8 cellular contexts compared by ENCODE assay signal in the genomic region with DNA sequence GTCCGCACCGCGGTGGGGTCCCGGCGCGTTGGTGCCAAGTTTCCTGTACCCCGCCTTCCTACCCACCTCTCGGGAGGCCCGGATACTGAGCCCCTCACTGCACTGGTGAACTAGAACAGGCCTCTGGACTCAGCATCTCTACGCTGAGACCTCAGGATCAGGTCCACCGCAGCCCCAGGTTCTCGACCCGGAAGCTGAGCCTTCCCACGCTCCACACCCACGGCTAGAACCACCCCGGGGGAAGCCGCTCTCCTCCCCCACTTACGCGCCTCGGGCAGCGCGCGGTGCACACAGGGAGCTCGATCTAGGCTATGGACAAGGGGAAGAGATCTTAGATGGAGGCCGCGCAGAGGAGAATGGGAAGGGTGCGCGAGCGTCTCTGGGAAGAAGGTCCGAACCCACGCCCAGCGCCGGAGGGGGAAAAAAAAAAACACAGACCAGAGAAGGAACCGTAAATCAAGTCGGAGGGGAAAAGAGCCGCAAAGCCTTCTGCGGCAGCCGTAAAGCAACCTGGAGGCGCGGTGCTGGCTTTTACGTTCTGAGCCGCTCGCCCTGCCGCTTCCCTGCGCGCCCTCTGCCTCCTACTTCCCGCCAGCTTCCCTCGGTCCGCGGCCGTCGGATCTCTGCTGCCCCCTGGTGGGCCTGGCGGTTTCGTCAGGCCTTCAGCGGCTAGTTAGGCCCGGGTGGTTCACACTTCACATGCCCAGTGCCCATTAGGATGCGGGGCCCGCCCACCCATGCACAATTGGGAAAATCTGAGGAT. TPM values are rescaled to one million over a fixed set of nuclear protein-coding genes. Genes with fewer than 3 reads are reported as not detected.
DNase-seq lines count a peak whose midpoint lies in the region; ATAC-seq and TF ChIP-seq lines count a peak whose summit lies in the region.

A gene (minus strand): TSS at position 358 of the 763 bp plus-strand sequence. CDS start 16,636 bp downstream, outside the sequence.

- H3K4me1 Mint-ChIP-seq in activated CD4-positive, alpha-beta T cell treated with anti-CD3 and anti-CD28 coated beads for 36 hours = peaks cover 38% of the 10 kb centered on the region

- peak; percentile 92 for TF ChIP-seq POLR2A in GM19099 (IDR thresholded peaks at IDR 0.05; ENCODE audit: extremely low read depth, insufficient read length, low read depth)

- no peaks in the 10 kb centered on the region for H3K27me3 Mint-ChIP-seq in activated CD4-positive, alpha-beta T cell treated with anti-CD3 and anti-CD28 coated beads for 36 hours

- H3K27ac Mint-ChIP-seq in activated CD4-positive, alpha-beta T cell treated with anti-CD3 and anti-CD28 coated beads for 36 hours = peak within 1 kb of the TSS; percentile 98

- POLR2A ChIA-PET in activated CD4-positive, alpha-beta T cell treated with anti-CD3 and anti-CD28 coated beads for 36 hours (lab: Charles Lee) = interaction anchor here (0.6 to 1.1 kb wide), 8 partner anchors 31 to 654 kb away, joined by 3 to 10 read pairs (median 4); a partner anchor contains a TSS

- no peaks in the 10 kb centered on the region for H3K9me3 Mint-ChIP-seq in activated CD4-positive, alpha-beta T cell treated with anti-CD3 and anti-CD28 coated beads for 36 hours (ENCODE audit: low read depth)

- peak within 1 kb of the TSS; percentile 100 for H3K4me3 Mint-ChIP-seq in activated CD4-positive, alpha-beta T cell treated with anti-CD3 and anti-CD28 coated beads for 36 hours

- peak; percentile 99 for DNase-seq in Ammon's horn (ENCODE audit: low spot score)
- DNase-seq in NCI-H510A treated with DMSO at 0.1 percent for 48 hours (lab: John Stamatoyannopoulos, UW) = peak; percentile 96
- peak; percentile 99 for DNase-seq in activated CD4-positive, alpha-beta T cell treated with anti-CD3 and anti-CD28 coated beads for 36 hours
- DNase-seq in kidney glomerular epithelial cell (lab: John Stamatoyannopoulos, UW) = peak; percentile 97
- DNase-seq in stimulated activated CD4-positive, alpha-beta T cell treated with anti-CD3 and anti-CD28 coated beads, Interleukin-1b, Interleukin-23, amount 100 ng/mL, for 24 hours (ENCODE audit: low read depth in 4 of 4, low spot score in 1 of 4) = peak; percentile 95 to 99 (median 97)

- peaks cover 20% of the 10 kb centered on the region for H3K36me3 Mint-ChIP-seq in activated CD4-positive, alpha-beta T cell treated with anti-CD3 and anti-CD28 coated beads for 36 hours (ENCODE audit: low read depth)

- peak within 1 kb of the TSS; percentile 96 for H3K27ac ChIP-seq in cingulate gyrus (ENCODE audit: low read depth, low read length)

- CTCF ChIA-PET in activated CD4-positive, alpha-beta T cell treated with anti-CD3 and anti-CD28 coated beads for 36 hours (lab: Charles Lee) = interaction anchor here (0.5 to 2.4 kb wide), 28 partner anchors 10 to 643 kb away, joined by 3 to 10 read pairs (median 4); no protein-coding TSS in a partner anchor

- ATAC-seq in HG03439 (IDR thresholded peaks at IDR 0.05; ENCODE audit: unreplicated experiment) = peak; percentile 84
- ATAC-seq in activated CD4-positive, alpha-beta T cell treated with anti-CD3 and anti-CD28 coated beads for 36 hours = peak; percentile 93

- intact Hi-C loops in activated CD4-positive, alpha-beta T cell treated with anti-CD3 and anti-CD28 coated beads for 36 hours (cut with DNase I, micrococcal nuclease) = loop anchor here (1.0 to 5.0 kb wide), 18 partner anchors 41 to 741 kb away; a partner anchor contains a TSS

RNA-seq across cellular contexts. Expression of the gene that starts here (rescaled TPM):
- 10 to 100 TPM; 16.0 to 17.4 TPM for total RNA-seq in activated CD4-positive, alpha-beta T cell treated with anti-CD3 and anti-CD28 coated beads for 36 hours

Comparison
In these comparisons a context has a peak if more than half of its experiments do, and no peak if none do; other contexts are left out.
1. Peak in every context shown above with its lines: DNase-seq, ATAC-seq and H3K27ac ChIP-seq.